ENCODE assay signal across 8 cellular contexts in genomic region chr5:142357469-142358090, GRCh38. TPM values are rescaled to one million over a fixed set of nuclear protein-coding genes. Genes with fewer than 3 reads are reported as not detected.
DNase-seq lines count a peak whose midpoint lies in the region; ATAC-seq and TF ChIP-seq lines count a peak whose summit lies in the region.

No MANE protein-coding gene starts in this region.

- no peaks in the 10 kb centered on the region for H3K36me3 Mint-ChIP-seq in T-helper 1 cell treated with Interleukin-12 subunit alpha and Interleukin-12 subunit beta and Interleukin-4 antibody, amounts not matched to agents 30 μg/mL and 1 μg/mL, for 36 hours (ENCODE audit: low read depth)
- H3K36me3 Mint-ChIP-seq in activated naive CD8-positive, alpha-beta T cell treated with anti-CD3 and anti-CD28 coated beads, Interleukin-2, amount 10 ng/mL, durations not matched to agents 7 days and 5 days = no peaks in the 10 kb centered on the region
- no peaks in the 10 kb centered on the region for H3K36me3 Mint-ChIP-seq in immature natural killer cell

- in situ Hi-C loops in KBM-7 (cut with MboI; ENCODE audit: low pct_unique_long_range_greater_than_20kb, low sequenced_read_pairs) = no loop called here

- POLR2A ChIA-PET in activated naive CD8-positive, alpha-beta T cell treated with anti-CD3 and anti-CD28 coated beads, Interleukin-2, amount 10 ng/mL, durations not matched to agents 7 days and 5 days (lab: Charles Lee) = interaction anchor here (0.8 to 3.4 kb wide), 7 partner anchors 13 to 389 kb away, joined by 4 to 26 read pairs (median 10); partner anchors contain the start of genes RNF14 and SPRY4

- no peak for TF ChIP-seq CTCF in stomach (IDR thresholded peaks at IDR 0.05)

- peak overlapping the region; percentile 94 to 98 (median 95) for H3K27ac ChIP-seq in stomach

- H3K27ac Mint-ChIP-seq in T-helper 1 cell treated with Interleukin-12 subunit alpha and Interleukin-12 subunit beta and Interleukin-4 antibody, amounts not matched to agents 30 μg/mL and 1 μg/mL, for 36 hours = peak overlapping the region; percentile 85
- H3K27ac Mint-ChIP-seq in activated naive CD8-positive, alpha-beta T cell treated with anti-CD3 and anti-CD28 coated beads, Interleukin-2, amount 10 ng/mL, durations not matched to agents 7 days and 5 days = peak overlapping the region; percentile 77
- H3K27ac Mint-ChIP-seq in immature natural killer cell = peak overlapping the region; percentile 76 to 92 (median 90)

- H3K9me3 Mint-ChIP-seq in T-helper 1 cell treated with Interleukin-12 subunit alpha and Interleukin-12 subunit beta and Interleukin-4 antibody, amounts not matched to agents 30 μg/mL and 1 μg/mL, for 36 hours = no peaks in the 10 kb centered on the region
- H3K9me3 Mint-ChIP-seq in activated naive CD8-positive, alpha-beta T cell treated with anti-CD3 and anti-CD28 coated beads, Interleukin-2, amount 10 ng/mL, durations not matched to agents 7 days and 5 days = no peaks in the 10 kb centered on the region
- H3K9me3 Mint-ChIP-seq in immature natural killer cell = no peaks in the 10 kb centered on the region

- ATAC-seq in activated naive CD8-positive, alpha-beta T cell treated with anti-CD3 and anti-CD28 coated beads, Interleukin-2, amount 10 ng/mL, durations not matched to agents 7 days and 5 days (ENCODE audit: low read depth) = no peak
- no peak for ATAC-seq in GM18870 (IDR thresholded peaks at IDR 0.05; ENCODE audit: unreplicated experiment)

- TF ChIP-seq POLR2A in stomach (IDR thresholded peaks at IDR 0.05) = no peak

- peaks cover 0 to 13% (median 0%) of the 10 kb centered on the region in 3 donors for H3K27me3 ChIP-seq in stomach

- no peaks in the 10 kb centered on the region for H3K36me3 ChIP-seq in stomach

- intact Hi-C loops in stomach (cut with DNase I; ENCODE audit: low total_unique reads) = no loop called here

- 26 to 39% (median 38%) methylated on average over 14 of the region's 14 CpGs for WGBS in stomach, 5 donors

- H3K4me1 ChIP-seq in stomach = peaks cover 6 to 32% (median 20%) of the 10 kb centered on the region in 4 donors

- no peaks in the 10 kb centered on the region for H3K9me3 ChIP-seq in stomach

- H3K4me1 Mint-ChIP-seq in T-helper 1 cell treated with Interleukin-12 subunit alpha and Interleukin-12 subunit beta and Interleukin-4 antibody, amounts not matched to agents 30 μg/mL and 1 μg/mL, for 36 hours (ENCODE audit: low read depth) = peaks cover 41% of the 10 kb centered on the region
- H3K4me1 Mint-ChIP-seq in activated naive CD8-positive, alpha-beta T cell treated with anti-CD3 and anti-CD28 coated beads, Interleukin-2, amount 10 ng/mL, durations not matched to agents 7 days and 5 days = peaks cover 29% of the 10 kb centered on the region
- peaks cover 28 to 31% of the 10 kb centered on the region in 2 donors for H3K4me1 Mint-ChIP-seq in immature natural killer cell

- H3K4me3 ChIP-seq in stomach = peak overlapping the region; percentile 57 to 70 (median 65)

- DNase-seq in T-helper 1 cell (no peak), immature natural killer cell (peak in 2 of 3 donors; percentile 8 to 17), stomach (no peak), HuH-7 (ENCODE audit: low spot score) (no peak), KBM-7 (no peak)
- no peak for DNase-seq in activated naive CD8-positive, alpha-beta T cell treated with anti-CD3 and anti-CD28 coated beads, Interleukin-2, amount 10 ng/mL, durations not matched to agents 7 days and 5 days

- H3K27me3 Mint-ChIP-seq in T-helper 1 cell treated with Interleukin-12 subunit alpha and Interleukin-12 subunit beta and Interleukin-4 antibody, amounts not matched to agents 30 μg/mL and 1 μg/mL, for 36 hours (ENCODE audit: low read depth) = no peaks in the 10 kb centered on the region
- H3K27me3 Mint-ChIP-seq in activated naive CD8-positive, alpha-beta T cell treated with anti-CD3 and anti-CD28 coated beads, Interleukin-2, amount 10 ng/mL, durations not matched to agents 7 days and 5 days = peaks cover 15% of the 10 kb centered on the region
- peaks cover 9 to 19% (median 18%) of the 10 kb centered on the region in 3 donors for H3K27me3 Mint-ChIP-seq in immature natural killer cell (ENCODE audit: low read depth in 3 of 3)

- no peak for TF ChIP-seq EP300 in stomach (IDR thresholded peaks at IDR 0.05)

- peak overlapping the region; percentile 75 for H3K4me3 Mint-ChIP-seq in T-helper 1 cell treated with Interleukin-12 subunit alpha and Interleukin-12 subunit beta and Interleukin-4 antibody, amounts not matched to agents 30 μg/mL and 1 μg/mL, for 36 hours
- H3K4me3 Mint-ChIP-seq in activated naive CD8-positive, alpha-beta T cell treated with anti-CD3 and anti-CD28 coated beads, Interleukin-2, amount 10 ng/mL, durations not matched to agents 7 days and 5 days = peak overlapping the region; percentile 74
- H3K4me3 Mint-ChIP-seq in immature natural killer cell = peak overlapping the region; percentile 84 to 92 (median 88)

RNA-seq across cellular contexts. Expression of gene SPRY4, which starts 32.8 kb away (rescaled TPM):
- total RNA-seq in activated naive CD8-positive, alpha-beta T cell treated with anti-CD3 and anti-CD28 coated beads, Interleukin-2, amount 10 ng/mL, durations not matched to agents 7 days and 5 days = 1 to 10 TPM in 1 of 2 experiments, under 1 TPM in 1; 0.96 to 1.7 TPM
- polyA plus RNA-seq in immature natural killer cell = not detected
- 10 to 100 TPM in 3 of 5 donors, 1 to 10 TPM in 2; 2.9 to 13.6 (median 10.7) TPM for total RNA-seq in stomach
- polyA plus RNA-seq in stomach = 1 to 10 TPM; 1.3 to 7.9 (median 5.2) TPM

Comparison
In these comparisons a context has a peak if more than half of its experiments do, and no peak if none do; other contexts are left out.
1. DNase-seq: peak in immature natural killer cell (2 of 3); none in T-helper 1 cell (0 of 5), activated naive CD8-positive, alpha-beta T cell treated with anti-CD3 and anti-CD28 coated beads, Interleukin-2, amount 10 ng/mL, durations not matched to agents 7 days and 5 days (single experiment), stomach (single experiment), HuH-7 (single experiment) and KBM-7 (single experiment).
2. Peak in every context shown above with its lines, with median percentiles within 50 percentile points of each other: H3K27ac Mint-ChIP-seq and H3K4me3 Mint-ChIP-seq.